In the genomic region with DNA sequence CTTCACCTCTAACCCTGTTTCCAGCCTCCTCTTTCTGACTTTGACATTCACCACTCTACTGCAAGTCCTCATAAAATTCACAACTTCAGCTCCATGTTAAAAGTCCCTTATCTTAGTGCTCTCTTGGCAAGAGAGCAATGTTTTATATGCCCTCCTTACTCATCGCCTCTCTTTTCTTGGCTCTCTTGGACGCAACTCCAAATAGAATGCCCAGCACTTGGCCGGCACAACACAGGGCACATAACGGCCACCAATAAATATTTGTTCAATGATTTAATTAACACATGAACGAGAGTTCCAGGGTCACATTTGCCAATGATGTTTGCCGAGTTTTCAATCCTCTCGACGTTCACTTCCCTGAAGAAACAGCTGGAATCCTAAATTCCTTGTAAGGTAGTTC, we compare ENCODE assay signal across 19 cellular contexts.
A peak's percentile ranks its signal among the peaks of the same experiment; 100 is the strongest.
DNase-seq lines count a peak whose midpoint lies in the region; ATAC-seq and TF ChIP-seq lines count a peak whose summit lies in the region.
"Had no signal": no experiment of that assay in that cellular context is flagged by ENCODE, and none has a peak within 500 bp of the region (broad histone marks: within the 10 kb centered on the region; RNA-seq: fewer than 3 reads in every experiment).

No MANE protein-coding gene starts in this region.

- peak overlapping the region; percentile 89; the same call in 2 of the 3 replicates for H2BK15ac ChIP-seq in IMR-90 (ENCODE audit: low read depth, low read length)

- WGBS in IMR-90 (ENCODE audit: extremely low coverage in 2 of 2, insufficient read length in 1 of 2), 2 experiments, result no CpG with 5 or more reads among the region's 8 CpGs

- peak overlapping the region; percentile 86 for H2BK120ac ChIP-seq in IMR-90 (ENCODE audit: low read depth, low read length)

- H3K27ac Mint-ChIP-seq in WTC11, result peak overlapping the region; percentile 39; the same call in 1 of the 2 replicates
- H3K27ac Mint-ChIP-seq: CD4-positive, alpha-beta T cell; H9; IgD-negative memory B cell had no signal

- POLR2A ChIA-PET in IMR-90 (lab: Charles Lee; ENCODE audit: unreplicated experiment) (no interaction called here), WTC11 (lab: Charles Lee) (no interaction called here), A673 (lab: Charles Lee; ENCODE audit: low non-redundant PET) (no interaction called here)

- no peaks in the 10 kb centered on the region for H3K9me1 ChIP-seq in IMR-90 (ENCODE audit: insufficient read depth, low read length)

- H2BK20ac ChIP-seq in IMR-90 (ENCODE audit: low read depth, low read length), result peak overlapping the region; percentile 29

- H3K4me1 ChIP-seq in IMR-90 (ENCODE audit: control insufficient read depth, insufficient read depth, low read length) (peaks cover 6% of the 10 kb centered on the region; the same call in 1 of the 2 replicates), skeletal muscle satellite cell (ENCODE audit: control insufficient read depth, insufficient read depth, low read length) (peaks cover 17% of the 10 kb centered on the region), A673 (ENCODE audit: insufficient read depth, low read length, poor library complexity, severe bottlenecking) (peaks cover 4% of the 10 kb centered on the region)
- H3K4me1 ChIP-seq: Caco-2 had no signal

- H3K18ac ChIP-seq in IMR-90 (ENCODE audit: low read depth, low read length), result peak overlapping the region; percentile 31; the same call in 1 of the 2 replicates

- no peaks in the 10 kb centered on the region for H3K27me3 Mint-ChIP-seq in WTC11 (ENCODE audit: low read depth)
- H3K27me3 Mint-ChIP-seq: CD4-positive, alpha-beta T cell; IgD-negative memory B cell had no signal

- peak overlapping the region; percentile 75 for H3K14ac ChIP-seq in IMR-90 (replicated peaks; ENCODE audit: low read depth, low read length)

- dilution Hi-C loops in IMR-90 (cut with HindIII; ENCODE audit: low sequenced_read_pairs, unreplicated experiment), result no loop called here

- H3K27ac ChIP-seq in IMR-90 (ENCODE audit: insufficient read depth, low read length), result peak overlapping the region; percentile 12; the same call in 1 of the 2 replicates
- H3K27ac ChIP-seq in A673 (ENCODE audit: low read depth, low read length, poor library complexity, severe bottlenecking), result no peak overlapping the region
- H3K27ac ChIP-seq: SJCRH30 had no signal

- H3K36me3 ChIP-seq in IMR-90 (ENCODE audit: control insufficient read depth, insufficient read depth, low read length), result no peaks in the 10 kb centered on the region
- H3K36me3 ChIP-seq in skeletal muscle satellite cell (ENCODE audit: insufficient read depth, low read length), result no peaks in the 10 kb centered on the region
- no peaks in the 10 kb centered on the region for H3K36me3 ChIP-seq in A673 (ENCODE audit: insufficient read depth, low read length, poor library complexity, severe bottlenecking)
- H3K36me3 ChIP-seq: SJCRH30 had no signal

- peaks cover 33% of the 10 kb centered on the region for H3K4me1 Mint-ChIP-seq in WTC11
- H3K4me1 Mint-ChIP-seq: IgD-negative memory B cell had no signal

- H3K4me3 ChIP-seq in IMR-90 (ENCODE audit: insufficient read depth, low read depth, low read length) (no peak overlapping the region), foreskin fibroblast (ENCODE audit: low read depth in 1 of 2, low read length in 2 of 2) (no peak overlapping the region), skeletal muscle satellite cell (ENCODE audit: low read length) (peak overlapping the region; percentile 14), A673 (ENCODE audit: low read depth, low read length, poor library complexity, severe bottlenecking) (no peak overlapping the region)
- H3K4me3 ChIP-seq: SJCRH30 had no signal

- no TSS peak for BruUV-seq in IMR-90 (replicated peaks; lab: Mats Ljungman, UMichigan)
- no TSS peak for BruUV-seq in A673 (replicated peaks; lab: Mats Ljungman, UMichigan)

- peak; percentile 5 for DNase-seq in IMR-90
- no peak for DNase-seq in WTC11 (ENCODE audit: low spot score)
- peak; percentile 7 to 8 for DNase-seq in foreskin fibroblast
- DNase-seq in activated CD4-positive, alpha-beta T cell treated with anti-CD3 and anti-CD28 coated beads, Interleukin-2, amount 50 U/mL, for 48 hours, result no peak
- no peak for DNase-seq in A673 (ENCODE audit: low spot score)
- DNase-seq: Caco-2; CD4-positive, alpha-beta T cell; GDM1; H9; Karpas-422; NCI-H1092 treated with DMSO at 0.1 percent for 48 hours; NCI-H2081; NCI-H510A; NCI-H748 treated with DMSO at 0.1 percent for 48 hours; SJCRH30 had no signal

- no peaks in the 10 kb centered on the region for H4K20me1 ChIP-seq in IMR-90 (ENCODE audit: insufficient read depth, low read length)

- no peak for TF ChIP-seq CTCF in IMR-90 (conservative IDR thresholded peaks at IDR 0.05; ENCODE audit: low read depth, low read length)
- TF ChIP-seq CTCF in WTC11 (IDR thresholded peaks at IDR 0.05), result no peak
- TF ChIP-seq CTCF in foreskin fibroblast (IDR thresholded peaks at IDR 0.05; ENCODE audit: low read depth, low read length), result no peak
- TF ChIP-seq CTCF in A673 (conservative IDR thresholded peaks at IDR 0.05; ENCODE audit: low read depth, low read length), result no peak

- H3K9ac ChIP-seq in IMR-90 (ENCODE audit: low read depth, low read length) (no peak overlapping the region), skeletal muscle satellite cell (ENCODE audit: low read depth, low read length) (no peak overlapping the region)

- CTCF ChIA-PET in IMR-90 (lab: Yijun Ruan, JAX) (interaction anchor here (0.6 to 1.6 kb wide), 4 partner anchors 26 to 1236 kb away, joined by 3 to 6 read pairs (median 4); no protein-coding TSS in a partner anchor), WTC11 (lab: Charles Lee) (no interaction called here), A673 (lab: Charles Lee) (no interaction called here)

- no peaks in the 10 kb centered on the region for H3K27me3 ChIP-seq in IMR-90 (ENCODE audit: control insufficient read depth, insufficient read depth, low read length)
- H3K27me3 ChIP-seq in skeletal muscle satellite cell (ENCODE audit: control insufficient read depth, insufficient read depth, low read length), result no peaks in the 10 kb centered on the region
- H3K27me3 ChIP-seq in A673 (replicated peaks; ENCODE audit: insufficient read depth, low read depth, low read length, poor library complexity), result no peaks in the 10 kb centered on the region
- H3K27me3 ChIP-seq: SJCRH30 had no signal

- H4K5ac ChIP-seq in IMR-90 (ENCODE audit: low read depth, low read length), result no peak overlapping the region; the same call in 1 of the 2 replicates

- H2AFZ ChIP-seq in IMR-90 (replicated peaks; ENCODE audit: low read length, poor library complexity), result peak overlapping the region; percentile 7

- H2BK5ac ChIP-seq in IMR-90 (ENCODE audit: low read depth, low read length, poor library complexity, severe bottlenecking), result peak overlapping the region; percentile 42

- peak overlapping the region; percentile 62 for H3K4ac ChIP-seq in IMR-90 (ENCODE audit: low read depth, low read length)

- H4K91ac ChIP-seq in IMR-90 (ENCODE audit: insufficient read depth, low read depth, low read length), result peak overlapping the region; percentile 62

- peaks cover 6% of the 10 kb centered on the region for H3K36me3 Mint-ChIP-seq in WTC11
- H3K36me3 Mint-ChIP-seq: IgD-negative memory B cell had no signal

- no peak overlapping the region for H3K4me3 Mint-ChIP-seq in WTC11
- H3K4me3 Mint-ChIP-seq: CD4-positive, alpha-beta T cell; H9; IgD-negative memory B cell had no signal

- H2AK9ac ChIP-seq in IMR-90 (replicated peaks; ENCODE audit: low read depth, low read length, poor library complexity), result no peak overlapping the region

- intact Hi-C loops in IMR-90 (cut with micrococcal nuclease), result loop anchor here (5.0 kb wide), 1 partner anchor 131 kb away; no protein-coding TSS in a partner anchor
- intact Hi-C loops in A673 (cut with micrococcal nuclease; ENCODE audit: unreplicated experiment), result loop anchor here (10.0 kb wide), 1 partner anchor 128 kb away; no protein-coding TSS in a partner anchor

- H3K56ac ChIP-seq in IMR-90 (ENCODE audit: extremely low read depth, insufficient read depth, low read length), result no peak overlapping the region

- ATAC-seq in IMR-90 (ENCODE audit: low read depth), result no peak
- no peak for ATAC-seq in WTC11
- no peak for ATAC-seq in GM18873 (IDR thresholded peaks at IDR 0.05; ENCODE audit: low FRiP score, unreplicated experiment)
- ATAC-seq: Panc1 had no signal

- TF ChIP-seq RAD21 in IMR-90 (IDR thresholded peaks at IDR 0.05; ENCODE audit: low read length), result no peak

- H2AK5ac ChIP-seq in IMR-90 (ENCODE audit: low read depth, low read length), result peak overlapping the region; percentile 33

- peak overlapping the region; percentile 51 to 75; a peak in 2 of 4 replicates for H4K8ac ChIP-seq in IMR-90 (ENCODE audit: low read depth in 2 of 2, low read length in 2 of 2)

- H3K9me3 Mint-ChIP-seq in WTC11, result peaks cover 12% of the 10 kb centered on the region

- no peaks in the 10 kb centered on the region for H3K79me1 ChIP-seq in IMR-90 (ENCODE audit: low read depth in 1 of 2, low read length in 2 of 2)

- H3K9me3 ChIP-seq in IMR-90 (ENCODE audit: control insufficient read depth, insufficient read depth, low read length) (no peaks in the 10 kb centered on the region), skeletal muscle satellite cell (replicated peaks; ENCODE audit: low read length) (no peaks in the 10 kb centered on the region), A673 (ENCODE audit: low read depth, low read length, poor library complexity, severe bottlenecking) (no peaks in the 10 kb centered on the region)
- H3K9me3 ChIP-seq: Caco-2, SJCRH30 had no signal

- H3K4me2 ChIP-seq in IMR-90 (ENCODE audit: low read depth, low read length), result no peak overlapping the region; the same call in 1 of the 2 replicates
- peak overlapping the region; percentile 42 for H3K4me2 ChIP-seq in skeletal muscle satellite cell (ENCODE audit: low read length)

- H3K23ac ChIP-seq in IMR-90 (ENCODE audit: low read depth, low read length), result peak overlapping the region; percentile 0; the same call in 1 of the 2 replicates

- in situ Hi-C loops in IMR-90 (cut with MboI; ENCODE audit: low sequenced_read_pairs), result loop anchor here (10.0 kb wide), 1 partner anchor 702 kb away; no protein-coding TSS in a partner anchor

- TF ChIP-seq POLR2A in IMR-90 (IDR thresholded peaks at IDR 0.05; ENCODE audit: low read depth, low read length), result no peak

TF ChIP-seq in IMR-90, 13 proteins besides CTCF, POLR2A, EP300 and RAD21 (continues in another document):
- TF ChIP-seq CHD1 (IDR thresholded peaks at IDR 0.05; ENCODE audit: low read depth, low read length), result no peak

TF ChIP-seq in WTC11, 78 proteins besides CTCF, POLR2A, EP300 and RAD21 (continues in another document):
- TF ChIP-seq, protein P1, sequence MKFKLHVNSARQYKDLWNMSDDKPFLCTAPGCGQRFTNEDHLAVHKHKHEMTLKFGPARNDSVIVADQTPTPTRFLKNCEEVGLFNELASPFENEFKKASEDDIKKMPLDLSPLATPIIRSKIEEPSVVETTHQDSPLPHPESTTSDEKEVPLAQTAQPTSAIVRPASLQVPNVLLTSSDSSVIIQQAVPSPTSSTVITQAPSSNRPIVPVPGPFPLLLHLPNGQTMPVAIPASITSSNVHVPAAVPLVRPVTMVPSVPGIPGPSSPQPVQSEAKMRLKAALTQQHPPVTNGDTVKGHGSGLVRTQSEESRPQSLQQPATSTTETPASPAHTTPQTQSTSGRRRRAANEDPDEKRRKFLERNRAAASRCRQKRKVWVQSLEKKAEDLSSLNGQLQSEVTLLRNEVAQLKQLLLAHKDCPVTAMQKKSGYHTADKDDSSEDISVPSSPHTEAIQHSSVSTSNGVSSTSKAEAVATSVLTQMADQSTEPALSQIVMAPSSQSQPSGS (CRISPR knock-in tag; IDR thresholded peaks at IDR 0.05; ENCODE audit: borderline replicate concordance, low read depth), result no peak

Comparison
In these comparisons a context has a peak if more than half of its experiments do, and no peak if none do; other contexts are left out.
1. DNase-seq: peak in IMR-90 (single experiment) and foreskin fibroblast (2 of 2); none in WTC11 (single experiment), activated CD4-positive, alpha-beta T cell treated with anti-CD3 and anti-CD28 coated beads, Interleukin-2, amount 50 U/mL, for 48 hours (0 of 2) and A673 (single experiment).